ENCODE assay signal across 8 cellular contexts in genomic region chr17:58006924-58007780, GRCh38. TPM values are rescaled to one million over a fixed set of nuclear protein-coding genes. Genes with fewer than 3 reads are reported as not detected.
DNase-seq lines count a peak whose midpoint lies in the region; ATAC-seq and TF ChIP-seq lines count a peak whose summit lies in the region.

TSS of gene SRSF1 (minus strand) at chr17:58007246. CDS start at chr17:58007137, 109 bp downstream.

- H3K36me3 ChIP-seq in esophagus (ENCODE audit: control insufficient read depth in 2 of 2, insufficient read depth in 2 of 2, low read length in 1 of 2) (peaks cover 0 to 3% of the 10 kb centered on the region in 2 donors), muscle layer of colon (ENCODE audit: insufficient read depth, low read length) (peaks cover 37% of the 10 kb centered on the region)

- peak; percentile 98 for DNase-seq in DMS153 treated with DMSO at 0.1 percent for 48 hours (lab: John Stamatoyannopoulos, UW; ENCODE audit: unreplicated experiment)
- DNase-seq in KBM-7: peak; percentile 98
- peak; percentile 98 for DNase-seq in activated T-cell treated with anti-CD3 and anti-CD28 coated beads, Interleukin-2, amount 50 U/mL, for 24 hours
- DNase-seq in stimulated activated CD8-positive, alpha-beta memory T cell treated with anti-CD3 and anti-CD28 coated beads, Interleukin-7, amount 100 ng/mL, for 24 hours (ENCODE audit: low read depth): peak; percentile 97

- H3K27ac ChIP-seq in esophagus (ENCODE audit: low read depth in 2 of 2, low read length in 1 of 2) (peak within 1 kb of the TSS; percentile 98 to 99), muscle layer of colon (ENCODE audit: low read depth, low read length) (peak within 1 kb of the TSS; percentile 99)

- peak; percentile 81 for ATAC-seq in GM21717 (IDR thresholded peaks at IDR 0.05; ENCODE audit: unreplicated experiment)

- H3K27me3 ChIP-seq in esophagus (ENCODE audit: control insufficient read depth in 1 of 2, insufficient read depth in 2 of 2, low read length in 2 of 2) (no peaks in the 10 kb centered on the region), muscle layer of colon (ENCODE audit: control insufficient read depth in 1 of 2, insufficient read depth in 2 of 2, low read length in 2 of 2) (no peaks in the 10 kb centered on the region)

- peaks cover 47% of the 10 kb centered on the region for H3K4me1 Mint-ChIP-seq in activated T-cell treated with anti-CD3 and anti-CD28 coated beads, Interleukin-2, amount 50 U/mL, for 24 hours (ENCODE audit: low read depth)

- WGBS in esophagus, 2 donors: 0% methylated on average over 86 of the region's 86 CpGs

- no peaks in the 10 kb centered on the region for H3K9me3 Mint-ChIP-seq in activated T-cell treated with anti-CD3 and anti-CD28 coated beads, Interleukin-2, amount 50 U/mL, for 24 hours

- H3K4me1 ChIP-seq in esophagus (ENCODE audit: control insufficient read depth in 2 of 2, insufficient read depth in 2 of 2, low read length in 1 of 2) (peaks cover 0 to 2% of the 10 kb centered on the region in 2 donors), muscle layer of colon (ENCODE audit: insufficient read depth, low read length) (peaks cover 31% of the 10 kb centered on the region)

- H3K4me3 ChIP-seq in esophagus (ENCODE audit: low read depth in 1 of 2, low read length in 2 of 2): peak within 1 kb of the TSS; percentile 96
- H3K4me3 ChIP-seq in muscle layer of colon (ENCODE audit: low read depth in 1 of 2, low read length in 2 of 2): peak within 1 kb of the TSS; percentile 98 to 99

- no peaks in the 10 kb centered on the region for H3K27me3 Mint-ChIP-seq in activated T-cell treated with anti-CD3 and anti-CD28 coated beads, Interleukin-2, amount 50 U/mL, for 24 hours

- peaks cover 78% of the 10 kb centered on the region for H3K36me3 Mint-ChIP-seq in activated T-cell treated with anti-CD3 and anti-CD28 coated beads, Interleukin-2, amount 50 U/mL, for 24 hours (ENCODE audit: low read depth)

- H3K4me3 Mint-ChIP-seq in activated T-cell treated with anti-CD3 and anti-CD28 coated beads, Interleukin-2, amount 50 U/mL, for 24 hours: peak within 1 kb of the TSS; percentile 100

- H3K27ac Mint-ChIP-seq in activated T-cell treated with anti-CD3 and anti-CD28 coated beads, Interleukin-2, amount 50 U/mL, for 24 hours: peak within 1 kb of the TSS; percentile 100

- peak within 1 kb of the TSS; percentile 100 for H3K9ac ChIP-seq in muscle layer of colon (ENCODE audit: low read length)

- H3K9me3 ChIP-seq in esophagus (ENCODE audit: control insufficient read depth in 2 of 2, insufficient read depth in 1 of 2, low read depth in 1 of 2, low read length in 1 of 2): no peaks in the 10 kb centered on the region
- no peaks in the 10 kb centered on the region for H3K9me3 ChIP-seq in muscle layer of colon (ENCODE audit: low read length)

- in situ Hi-C loops in KBM-7 (cut with MboI; ENCODE audit: low pct_unique_long_range_greater_than_20kb, low sequenced_read_pairs): no loop called here

TF ChIP-seq in PFSK-1, 5 proteins besides CTCF, POLR2A, EP300 and RAD21:
- TF ChIP-seq SIN3A (IDR thresholded peaks at IDR 0.05; ENCODE audit: borderline replicate concordance, insufficient read depth, low read length) (peak; percentile 73; the same call in 1 of the 2 replicates), POLR2AphosphoS5 (IDR thresholded peaks at IDR 0.05; ENCODE audit: low read depth, low read length) (peak; percentile 94), REST (IDR thresholded peaks at IDR 0.05; ENCODE audit: insufficient read depth in 1 of 2, low read depth in 2 of 2, low read length in 2 of 2) (peak in 1 of 2 experiments; percentile 13; a peak in 1 of 4 replicates), TAF1 (IDR thresholded peaks at IDR 0.05; ENCODE audit: borderline replicate concordance, insufficient read depth, low read length) (peak; percentile 98), FOXP2 (optimal IDR thresholded peaks at IDR 0.05; ENCODE audit: borderline replicate concordance, extremely low read depth, extremely low read length, insufficient read depth) (peak; percentile 83)

RNA-seq across cellular contexts. Expression of gene SRSF1, which starts in this region (rescaled TPM):
- polyA plus RNA-seq in PFSK-1 (2012; ENCODE audit: insufficient read length, low read depth): 203 TPM
- polyA plus RNA-seq in esophagus: 10 to 100 TPM; 80.7 to 91.7 TPM

Comparison
In these comparisons a context has a peak if more than half of its experiments do, and no peak if none do; other contexts are left out.
1. Peak in every context shown above with its lines: DNase-seq, ATAC-seq, H3K4me3 ChIP-seq and H3K27ac ChIP-seq.